1 cellular context compared by ENCODE assay signal in genomic region chr4:65789850-65790249, GRCh38.
TF ChIP-seq lines count a peak whose summit lies in the region.

No MANE protein-coding gene starts in this region.

TF ChIP-seq in HepG2, 621 proteins besides CTCF, POLR2A, EP300 and RAD21 (continued from another document):
- TF ChIP-seq, protein P1, sequence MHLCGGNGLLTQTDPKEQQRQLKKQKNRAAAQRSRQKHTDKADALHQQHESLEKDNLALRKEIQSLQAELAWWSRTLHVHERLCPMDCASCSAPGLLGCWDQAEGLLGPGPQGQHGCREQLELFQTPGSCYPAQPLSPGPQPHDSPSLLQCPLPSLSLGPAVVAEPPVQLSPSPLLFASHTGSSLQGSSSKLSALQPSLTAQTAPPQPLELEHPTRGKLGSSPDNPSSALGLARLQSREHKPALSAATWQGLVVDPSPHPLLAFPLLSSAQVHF (CRISPR knock-in tag; IDR thresholded peaks at IDR 0.05), result no peak
- TF ChIP-seq, protein P2, sequence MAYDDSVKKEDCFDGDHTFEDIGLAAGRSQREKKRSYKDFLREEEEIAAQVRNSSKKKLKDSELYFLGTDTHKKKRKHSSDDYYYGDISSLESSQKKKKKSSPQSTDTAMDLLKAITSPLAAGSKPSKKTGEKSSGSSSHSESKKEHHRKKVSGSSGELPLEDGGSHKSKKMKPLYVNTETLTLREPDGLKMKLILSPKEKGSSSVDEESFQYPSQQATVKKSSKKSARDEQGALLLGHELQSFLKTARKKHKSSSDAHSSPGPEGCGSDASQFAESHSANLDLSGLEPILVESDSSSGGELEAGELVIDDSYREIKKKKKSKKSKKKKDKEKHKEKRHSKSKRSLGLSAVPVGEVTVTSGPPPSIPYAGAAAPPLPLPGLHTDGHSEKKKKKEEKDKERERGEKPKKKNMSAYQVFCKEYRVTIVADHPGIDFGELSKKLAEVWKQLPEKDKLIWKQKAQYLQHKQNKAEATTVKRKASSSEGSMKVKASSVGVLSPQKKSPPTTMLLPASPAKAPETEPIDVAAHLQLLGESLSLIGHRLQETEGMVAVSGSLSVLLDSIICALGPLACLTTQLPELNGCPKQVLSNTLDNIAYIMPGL (CRISPR knock-in tag; IDR thresholded peaks at IDR 0.05; ENCODE audit: borderline replicate concordance in 1 of 2, low read depth in 1 of 2), result no peak
- TF ChIP-seq TFDP2 (CRISPR knock-in tag; IDR thresholded peaks at IDR 0.05), result no peak
- no peak for TF ChIP-seq ZBTB42 (CRISPR knock-in tag; IDR thresholded peaks at IDR 0.05)
- TF ChIP-seq ATF7-NPFF (CRISPR knock-in tag; IDR thresholded peaks at IDR 0.05; ENCODE audit: low read depth), result no peak
- no peak for TF ChIP-seq MEF2D (CRISPR knock-in tag; IDR thresholded peaks at IDR 0.05)
- TF ChIP-seq, protein P3, sequence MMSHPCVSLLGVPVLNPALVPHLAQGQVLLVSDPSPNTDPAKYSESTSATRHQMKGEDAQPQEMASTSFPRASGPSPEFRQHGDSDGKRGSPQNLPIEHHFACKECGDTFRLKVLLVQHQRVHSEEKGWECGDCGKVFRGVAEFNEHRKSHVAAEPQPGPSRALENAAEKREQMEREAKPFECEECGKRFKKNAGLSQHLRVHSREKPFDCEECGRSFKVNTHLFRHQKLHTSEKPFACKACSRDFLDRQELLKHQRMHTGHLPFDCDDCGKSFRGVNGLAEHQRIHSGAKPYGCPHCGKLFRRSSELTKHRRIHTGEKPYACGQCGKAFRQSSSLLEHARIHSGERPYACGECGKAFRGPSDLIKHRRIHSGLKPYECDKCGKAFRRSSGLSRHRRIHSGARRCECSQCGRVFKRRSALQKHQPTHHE (CRISPR knock-in tag; IDR thresholded peaks at IDR 0.05; ENCODE audit: borderline replicate concordance), result no peak
- no peak for TF ChIP-seq ZNF510 (CRISPR knock-in tag; IDR thresholded peaks at IDR 0.05; ENCODE audit: low read depth)
